9 cellular contexts compared by ENCODE assay signal in genomic region chr1:166489356-166489669, GRCh38.
DNase-seq lines count a peak whose midpoint lies in the region; ATAC-seq and TF ChIP-seq lines count a peak whose summit lies in the region.
"Had no signal": no experiment of that assay in that cellular context is flagged by ENCODE, and none has a peak within 500 bp of the region (broad histone marks: within the 10 kb centered on the region; RNA-seq: fewer than 3 reads in every experiment).

No MANE protein-coding gene starts in this region.

- in situ Hi-C loops in transverse colon (cut with MboI; ENCODE audit: low pct_ligation_motif_present in 1 of 4, low pct_unique_long_range_greater_than_20kb in 1 of 4, low sequenced_read_pairs in 3 of 4), result loop anchor here in 1 of 4 donors (10.0 to 25.0 kb wide), 2 partner anchors 555 to 777 kb away; no protein-coding TSS in a partner anchor

- peak overlapping the region; percentile 69 for H3K4me2 ChIP-seq in SK-N-SH

- peak overlapping the region in 1 of 2 experiments; percentile 59; a peak in 1 of 4 replicates for H3K4me3 ChIP-seq in SK-N-SH (ENCODE audit: low read depth in 2 of 2, low read length in 1 of 2)
- peak overlapping the region in 2 of 3 donors; percentile 49 to 55 for H3K4me3 ChIP-seq in liver (ENCODE audit: low read depth in 1 of 3, low read length in 3 of 3)
- H3K4me3 ChIP-seq in transverse colon, result peak overlapping the region in 1 of 4 donors; percentile 51

- TF ChIP-seq RAD21 in SK-N-SH (IDR thresholded peaks at IDR 0.05; ENCODE audit: low read length) (no peak), liver (IDR thresholded peaks at IDR 0.05) (no peak)

- no peaks in the 10 kb centered on the region for H4K20me1 ChIP-seq in SK-N-SH (ENCODE audit: insufficient read depth)

- H3K9ac ChIP-seq in SK-N-SH (no peak overlapping the region), liver (ENCODE audit: low read depth in 1 of 2, low read length in 2 of 2) (peak overlapping the region in 1 of 2 donors; percentile 66)

- CTCF ChIA-PET in SK-N-SH (lab: Yijun Ruan, JAX), result interaction anchor here (0.9 to 5.2 kb wide), 3 partner anchors 10 to 564 kb away, joined by 4 to 38 read pairs (median 4); no protein-coding TSS in a partner anchor

- intact Hi-C loops in transverse colon (cut with DNase I; ENCODE audit: low total_unique reads) (no loop called here), left colon (cut with DNase I, micrococcal nuclease) (no loop called here)

- H3K36me3 ChIP-seq in SK-N-SH (replicated peaks in 1 of 2; ENCODE audit: control insufficient read depth in 1 of 2, insufficient read depth in 2 of 2, low read length in 1 of 2) (no peaks in the 10 kb centered on the region), liver (ENCODE audit: control insufficient read depth in 4 of 4, insufficient read depth in 3 of 4, low read depth in 1 of 4, low read length in 3 of 4) (no peaks in the 10 kb centered on the region), transverse colon (no peaks in the 10 kb centered on the region)
- H3K36me3 ChIP-seq: right atrium auricular region had no signal

- WGBS in SK-N-SH (ENCODE audit: low lambda C conversion rate), result 59% methylated on average over 2 of the region's 2 CpGs
- WGBS in liver, result 87% methylated on average over 2 of the region's 2 CpGs
- 80 to 85% methylated on average over 2 of the region's 2 CpGs for WGBS in transverse colon (ENCODE audit: low coverage in 1 of 2), 2 donors

- TF ChIP-seq EP300 in SK-N-SH (IDR thresholded peaks at IDR 0.05; ENCODE audit: borderline replicate concordance in 1 of 2, low read depth in 1 of 2, low read length in 1 of 2) (no peak), transverse colon (IDR thresholded peaks at IDR 0.05; ENCODE audit: low read depth) (no peak)

- ATAC-seq in SK-N-SH treated with all-trans-retinoic acid at 6 μM for 48 hours (no peak), left colon (no peak)

- POLR2A ChIA-PET in SK-N-SH (lab: Yijun Ruan, JAX), result no interaction called here

- no peaks in the 10 kb centered on the region for H3F3A ChIP-seq in SK-N-SH (replicated peaks; ENCODE audit: insufficient read depth)

- no peak for TF ChIP-seq CTCF in SK-N-SH (IDR thresholded peaks at IDR 0.05)
- no peak for TF ChIP-seq CTCF in liver (IDR thresholded peaks at IDR 0.05; ENCODE audit: low read depth, low read length, missing input control)
- no peak for TF ChIP-seq CTCF in transverse colon (IDR thresholded peaks at IDR 0.05)

- no peaks in the 10 kb centered on the region for H3K79me2 ChIP-seq in SK-N-SH (ENCODE audit: insufficient read depth)

- no peaks in the 10 kb centered on the region for H3K27me3 ChIP-seq in SK-N-SH (ENCODE audit: insufficient read depth)
- no peaks in the 10 kb centered on the region for H3K27me3 ChIP-seq in liver (ENCODE audit: control insufficient read depth in 4 of 4, insufficient read depth in 4 of 4, low read length in 3 of 4)
- H3K27me3 ChIP-seq in transverse colon, result no peaks in the 10 kb centered on the region
- H3K27me3 ChIP-seq: right atrium auricular region had no signal

- H3K9me3 ChIP-seq in SK-N-SH (no peaks in the 10 kb centered on the region), liver (ENCODE audit: control insufficient read depth in 4 of 4, low read length in 3 of 4) (no peaks in the 10 kb centered on the region), transverse colon (no peaks in the 10 kb centered on the region)
- H3K9me3 ChIP-seq: right atrium auricular region had no signal

- DNase-seq in SK-N-SH, result no peak
- DNase-seq in NOMO-1 treated with DMSO at 0.1 percent for 48 hours (lab: John Stamatoyannopoulos, UW; ENCODE audit: unreplicated experiment), result peak; percentile 82
- no peak for DNase-seq in transverse colon
- no peak for DNase-seq in NCI-H82 treated with DMSO at 0.1 percent for 48 hours (lab: John Stamatoyannopoulos, UW; ENCODE audit: unreplicated experiment)
- no peak for DNase-seq in medulla oblongata (ENCODE audit: extremely low spot score)
- DNase-seq in left colon, result no peak

- no peak for TF ChIP-seq POLR2A in transverse colon (IDR thresholded peaks at IDR 0.05)

- H3K27ac ChIP-seq in SK-N-SH (ENCODE audit: low read depth in 2 of 2, low read length in 1 of 2) (no peak overlapping the region), liver (ENCODE audit: low read depth in 1 of 2, low read length in 2 of 2) (peak overlapping the region; percentile 74 to 76), transverse colon (peak overlapping the region; percentile 54 to 81 (median 69))
- H3K27ac ChIP-seq: right atrium auricular region had no signal

- peak overlapping the region; percentile 94 for H2AFZ ChIP-seq in SK-N-SH (ENCODE audit: low read depth)

- no peaks in the 10 kb centered on the region for H3K4me1 ChIP-seq in SK-N-SH (ENCODE audit: control insufficient read depth in 1 of 2, insufficient read depth in 2 of 2, low read depth in 1 of 2, low read length in 1 of 2)
- H3K4me1 ChIP-seq in liver (ENCODE audit: control insufficient read depth in 4 of 4, insufficient read depth in 4 of 4, low read length in 3 of 4), result no peaks in the 10 kb centered on the region
- H3K4me1 ChIP-seq in transverse colon, result peaks cover 0 to 14% (median 0%) of the 10 kb centered on the region in 4 donors
- H3K4me1 ChIP-seq: right atrium auricular region had no signal

- H3K9me2 ChIP-seq in SK-N-SH, result no peaks in the 10 kb centered on the region

TF ChIP-seq in SK-N-SH, 30 proteins besides CTCF, POLR2A, EP300 and RAD21:
- no peak for TF ChIP-seq ZBTB33 (IDR thresholded peaks at IDR 0.05; ENCODE audit: borderline replicate concordance, low read depth)
- no peak for TF ChIP-seq NFIC (IDR thresholded peaks at IDR 0.05; ENCODE audit: borderline replicate concordance)

TF ChIP-seq in SK-N-SH treated with all-trans-retinoic acid at 6 μM for 48 hours, 23 proteins besides CTCF, POLR2A, EP300 and RAD21:
- no peak for TF ChIP-seq ARNTL (CRISPR knock-in tag; IDR thresholded peaks at IDR 0.05; ENCODE audit: borderline replicate concordance, low read depth)

TF ChIP-seq in liver, 16 proteins besides CTCF, POLR2A, EP300 and RAD21:
- TF ChIP-seq YY1 (IDR thresholded peaks at IDR 0.05) (no peak), HNF4G (IDR thresholded peaks at IDR 0.05) (no peak), HNF4A (conservative IDR thresholded peaks at IDR 0.05) (no peak), ATF3 (IDR thresholded peaks at IDR 0.05) (no peak), GABPA (IDR thresholded peaks at IDR 0.05 in 1 of 2, conservative IDR thresholded peaks at IDR 0.05 in 1 of 2) (no peak), JUND (IDR thresholded peaks at IDR 0.05) (no peak), FOXA2 (IDR thresholded peaks at IDR 0.05) (no peak), FOXA1 (IDR thresholded peaks at IDR 0.05) (no peak), EGR1 (IDR thresholded peaks at IDR 0.05; ENCODE audit: low read depth in 2 of 2) (no peak), SP1 (IDR thresholded peaks at IDR 0.05) (no peak), RXRA (IDR thresholded peaks at IDR 0.05) (no peak), ZBTB33 (IDR thresholded peaks at IDR 0.05) (no peak)
- TF ChIP-seq, protein P1, sequence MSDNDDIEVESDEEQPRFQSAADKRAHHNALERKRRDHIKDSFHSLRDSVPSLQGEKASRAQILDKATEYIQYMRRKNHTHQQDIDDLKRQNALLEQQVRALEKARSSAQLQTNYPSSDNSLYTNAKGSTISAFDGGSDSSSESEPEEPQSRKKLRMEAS (IDR thresholded peaks at IDR 0.05), result no peak

Comparison
In these comparisons a context has a peak if more than half of its experiments do, and no peak if none do; other contexts are left out.
1. H3K27ac ChIP-seq: peak in liver (2 of 2) and transverse colon (4 of 4); none in SK-N-SH (0 of 2).